In the genomic region with DNA sequence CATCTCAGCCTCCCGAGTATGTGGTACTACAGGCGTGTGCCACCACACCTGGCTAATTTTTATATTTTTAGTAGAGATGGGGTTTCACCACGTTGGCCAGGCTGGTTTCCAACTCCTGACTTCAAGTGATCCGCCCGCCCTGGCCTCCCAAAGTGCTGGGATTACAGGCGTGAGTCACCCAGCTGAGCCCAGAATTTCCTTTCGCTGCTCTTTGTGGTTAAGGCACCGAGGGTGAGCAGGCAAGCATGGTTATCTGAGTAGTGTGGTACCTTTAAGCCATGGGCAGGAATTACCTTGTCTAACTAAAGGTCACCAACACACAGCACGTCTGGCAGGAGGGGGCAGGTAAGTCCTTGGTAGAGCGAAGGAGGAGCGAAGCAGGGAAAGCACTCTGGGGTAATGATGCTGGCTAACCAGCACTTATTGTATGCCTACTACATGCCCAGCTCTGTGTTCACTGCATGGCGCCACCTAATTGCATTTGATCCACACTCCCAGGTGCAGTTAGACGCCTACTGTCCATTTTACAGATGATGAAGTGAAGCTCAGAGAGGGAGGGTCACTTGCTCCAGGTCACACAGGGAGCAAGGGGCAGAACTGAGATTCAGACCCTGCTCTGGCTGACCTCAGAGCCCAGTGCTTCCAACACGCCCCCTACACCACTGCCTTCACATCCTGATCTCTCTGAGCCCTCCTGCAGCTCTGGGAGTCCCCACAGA, we compare ENCODE assay signal across 10 cellular contexts. TPM values are rescaled to one million over a fixed set of nuclear protein-coding genes. Genes with fewer than 3 reads are reported as not detected.
DNase-seq lines count a peak whose midpoint lies in the region; ATAC-seq and TF ChIP-seq lines count a peak whose summit lies in the region.
"Had no signal": no experiment of that assay in that cellular context is flagged by ENCODE, and none has a peak within 500 bp of the region (broad histone marks: within the 10 kb centered on the region; RNA-seq: fewer than 3 reads in every experiment).

No MANE protein-coding gene starts in this region.

- H3K36me3 ChIP-seq in SJCRH30 (peaks cover 2% of the 10 kb centered on the region; the same call in 1 of the 2 replicates), ascending aorta (no peaks in the 10 kb centered on the region)

- H3K27me3 ChIP-seq in SJCRH30 (0 out of 2 replicates have a peak, but pooled peaks cover 2% of the 10 kb centered on the region), ascending aorta (no peaks in the 10 kb centered on the region)
- H3K27me3 ChIP-seq: body of pancreas had no signal

- DNase-seq in DMS53 (lab: John Stamatoyannopoulos, UW) (peak; percentile 3), DMS53 treated with DMSO at 0.1 percent for 48 hours (lab: John Stamatoyannopoulos, UW; ENCODE audit: unreplicated experiment) (no peak), SJCRH30 (peak; percentile 66 to 71), fibroblast of mammary gland (ENCODE audit: low read depth) (peak; percentile 93), WTC11 (ENCODE audit: low spot score) (no peak), ascending aorta (ENCODE audit: low spot score in 2 of 2) (no peak), NCI-H748 (lab: John Stamatoyannopoulos, UW; ENCODE audit: unreplicated experiment) (no peak)
- DNase-seq: body of pancreas, substantia nigra had no signal

- no peaks in the 10 kb centered on the region for H3K9me3 Mint-ChIP-seq in stimulated activated naive CD8-positive, alpha-beta T cell treated with anti-CD3 and anti-CD28 coated beads, Interleukin-15, Interleukin-2, amounts not matched to agents 100 ng/mL and 50 ng/mL, for 24 hours
- no peaks in the 10 kb centered on the region for H3K9me3 Mint-ChIP-seq in WTC11

- H3K27ac Mint-ChIP-seq in stimulated activated naive CD8-positive, alpha-beta T cell treated with anti-CD3 and anti-CD28 coated beads, Interleukin-15, Interleukin-2, amounts not matched to agents 100 ng/mL and 50 ng/mL, for 24 hours: peak overlapping the region; percentile 71
- no peak overlapping the region for H3K27ac Mint-ChIP-seq in WTC11

- H3K4me1 ChIP-seq in SJCRH30 (peaks cover 22% of the 10 kb centered on the region), ascending aorta (peaks cover 8 to 19% of the 10 kb centered on the region in 2 donors)

- CTCF ChIA-PET in WTC11 (lab: Charles Lee): no interaction called here

- H3K4me3 Mint-ChIP-seq in stimulated activated naive CD8-positive, alpha-beta T cell treated with anti-CD3 and anti-CD28 coated beads, Interleukin-15, Interleukin-2, amounts not matched to agents 100 ng/mL and 50 ng/mL, for 24 hours: no peak overlapping the region
- H3K4me3 Mint-ChIP-seq in WTC11: no peak overlapping the region

- no peak overlapping the region for H3K4me3 ChIP-seq in SJCRH30
- no peak overlapping the region for H3K4me3 ChIP-seq in fibroblast of mammary gland (ENCODE audit: control insufficient read depth, low read depth, low read length)
- H3K4me3 ChIP-seq in ascending aorta: no peak overlapping the region
- H3K4me3 ChIP-seq: body of pancreas had no signal

- no peaks in the 10 kb centered on the region for H3K9me3 ChIP-seq in SJCRH30 (replicated peaks)
- H3K9me3 ChIP-seq in ascending aorta: no peaks in the 10 kb centered on the region
- H3K9me3 ChIP-seq: body of pancreas had no signal

- POLR2A ChIA-PET in WTC11 (lab: Charles Lee): no interaction called here

- H3K4me1 Mint-ChIP-seq in stimulated activated naive CD8-positive, alpha-beta T cell treated with anti-CD3 and anti-CD28 coated beads, Interleukin-15, Interleukin-2, amounts not matched to agents 100 ng/mL and 50 ng/mL, for 24 hours (ENCODE audit: low read depth): peaks cover 50% of the 10 kb centered on the region
- peaks cover 10% of the 10 kb centered on the region for H3K4me1 Mint-ChIP-seq in WTC11

- TF ChIP-seq CTCF in fibroblast of mammary gland (conservative IDR thresholded peaks at IDR 0.05; ENCODE audit: control insufficient read depth, insufficient read depth, low read depth, low read length) (no peak), WTC11 (IDR thresholded peaks at IDR 0.05) (no peak), ascending aorta (IDR thresholded peaks at IDR 0.05) (no peak)

- no peaks in the 10 kb centered on the region for H3K36me3 Mint-ChIP-seq in stimulated activated naive CD8-positive, alpha-beta T cell treated with anti-CD3 and anti-CD28 coated beads, Interleukin-15, Interleukin-2, amounts not matched to agents 100 ng/mL and 50 ng/mL, for 24 hours (ENCODE audit: low read depth)
- no peaks in the 10 kb centered on the region; the same call in none of the 2 replicates for H3K36me3 Mint-ChIP-seq in WTC11

- ATAC-seq in WTC11: no peak
- ATAC-seq: body of pancreas had no signal

- intact Hi-C loops in ascending aorta (cut with DNase I): no loop called here

- H3K27me3 Mint-ChIP-seq in stimulated activated naive CD8-positive, alpha-beta T cell treated with anti-CD3 and anti-CD28 coated beads, Interleukin-15, Interleukin-2, amounts not matched to agents 100 ng/mL and 50 ng/mL, for 24 hours: peaks cover 3% of the 10 kb centered on the region
- H3K27me3 Mint-ChIP-seq in WTC11 (ENCODE audit: low read depth): peaks cover 66% of the 10 kb centered on the region

- H3K27ac ChIP-seq in SJCRH30 (no peak overlapping the region), ascending aorta (no peak overlapping the region)
- H3K27ac ChIP-seq: body of pancreas had no signal

TF ChIP-seq in WTC11, 78 proteins besides CTCF, POLR2A, EP300 and RAD21 (continues in another document):
- TF ChIP-seq, protein P1, sequence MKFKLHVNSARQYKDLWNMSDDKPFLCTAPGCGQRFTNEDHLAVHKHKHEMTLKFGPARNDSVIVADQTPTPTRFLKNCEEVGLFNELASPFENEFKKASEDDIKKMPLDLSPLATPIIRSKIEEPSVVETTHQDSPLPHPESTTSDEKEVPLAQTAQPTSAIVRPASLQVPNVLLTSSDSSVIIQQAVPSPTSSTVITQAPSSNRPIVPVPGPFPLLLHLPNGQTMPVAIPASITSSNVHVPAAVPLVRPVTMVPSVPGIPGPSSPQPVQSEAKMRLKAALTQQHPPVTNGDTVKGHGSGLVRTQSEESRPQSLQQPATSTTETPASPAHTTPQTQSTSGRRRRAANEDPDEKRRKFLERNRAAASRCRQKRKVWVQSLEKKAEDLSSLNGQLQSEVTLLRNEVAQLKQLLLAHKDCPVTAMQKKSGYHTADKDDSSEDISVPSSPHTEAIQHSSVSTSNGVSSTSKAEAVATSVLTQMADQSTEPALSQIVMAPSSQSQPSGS (CRISPR knock-in tag; IDR thresholded peaks at IDR 0.05; ENCODE audit: borderline replicate concordance, low read depth): no peak
- TF ChIP-seq, protein P2, sequence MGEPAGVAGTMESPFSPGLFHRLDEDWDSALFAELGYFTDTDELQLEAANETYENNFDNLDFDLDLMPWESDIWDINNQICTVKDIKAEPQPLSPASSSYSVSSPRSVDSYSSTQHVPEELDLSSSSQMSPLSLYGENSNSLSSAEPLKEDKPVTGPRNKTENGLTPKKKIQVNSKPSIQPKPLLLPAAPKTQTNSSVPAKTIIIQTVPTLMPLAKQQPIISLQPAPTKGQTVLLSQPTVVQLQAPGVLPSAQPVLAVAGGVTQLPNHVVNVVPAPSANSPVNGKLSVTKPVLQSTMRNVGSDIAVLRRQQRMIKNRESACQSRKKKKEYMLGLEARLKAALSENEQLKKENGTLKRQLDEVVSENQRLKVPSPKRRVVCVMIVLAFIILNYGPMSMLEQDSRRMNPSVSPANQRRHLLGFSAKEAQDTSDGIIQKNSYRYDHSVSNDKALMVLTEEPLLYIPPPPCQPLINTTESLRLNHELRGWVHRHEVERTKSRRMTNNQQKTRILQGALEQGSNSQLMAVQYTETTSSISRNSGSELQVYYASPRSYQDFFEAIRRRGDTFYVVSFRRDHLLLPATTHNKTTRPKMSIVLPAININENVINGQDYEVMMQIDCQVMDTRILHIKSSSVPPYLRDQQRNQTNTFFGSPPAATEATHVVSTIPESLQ (CRISPR knock-in tag; IDR thresholded peaks at IDR 0.05): no peak
- TF ChIP-seq SMAD4 (CRISPR knock-in tag; IDR thresholded peaks at IDR 0.05) (no peak), ZNF263 (CRISPR knock-in tag; IDR thresholded peaks at IDR 0.05; ENCODE audit: low read depth) (no peak), KAT7 (CRISPR knock-in tag; IDR thresholded peaks at IDR 0.05; ENCODE audit: borderline replicate concordance) (no peak), NFE2L1 (CRISPR knock-in tag; IDR thresholded peaks at IDR 0.05) (no peak), RORB (CRISPR knock-in tag; IDR thresholded peaks at IDR 0.05) (no peak), SP1 (CRISPR knock-in tag; conservative IDR thresholded peaks at IDR 0.05) (no peak), SMAD3 (CRISPR knock-in tag; IDR thresholded peaks at IDR 0.05; ENCODE audit: borderline replicate concordance) (no peak)
- TF ChIP-seq, protein P3, sequence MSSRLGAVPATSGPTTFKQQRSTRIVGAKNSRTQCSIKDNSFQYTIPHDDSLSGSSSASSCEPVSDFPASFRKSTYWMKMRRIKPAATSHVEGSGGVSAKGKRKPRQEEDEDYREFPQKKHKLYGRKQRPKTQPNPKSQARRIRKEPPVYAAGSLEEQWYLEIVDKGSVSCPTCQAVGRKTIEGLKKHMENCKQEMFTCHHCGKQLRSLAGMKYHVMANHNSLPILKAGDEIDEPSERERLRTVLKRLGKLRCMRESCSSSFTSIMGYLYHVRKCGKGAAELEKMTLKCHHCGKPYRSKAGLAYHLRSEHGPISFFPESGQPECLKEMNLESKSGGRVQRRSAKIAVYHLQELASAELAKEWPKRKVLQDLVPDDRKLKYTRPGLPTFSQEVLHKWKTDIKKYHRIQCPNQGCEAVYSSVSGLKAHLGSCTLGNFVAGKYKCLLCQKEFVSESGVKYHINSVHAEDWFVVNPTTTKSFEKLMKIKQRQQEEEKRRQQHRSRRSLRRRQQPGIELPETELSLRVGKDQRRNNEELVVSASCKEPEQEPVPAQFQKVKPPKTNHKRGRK (CRISPR knock-in tag; IDR thresholded peaks at IDR 0.05; ENCODE audit: borderline replicate concordance): no peak
- TF ChIP-seq, protein P4, sequence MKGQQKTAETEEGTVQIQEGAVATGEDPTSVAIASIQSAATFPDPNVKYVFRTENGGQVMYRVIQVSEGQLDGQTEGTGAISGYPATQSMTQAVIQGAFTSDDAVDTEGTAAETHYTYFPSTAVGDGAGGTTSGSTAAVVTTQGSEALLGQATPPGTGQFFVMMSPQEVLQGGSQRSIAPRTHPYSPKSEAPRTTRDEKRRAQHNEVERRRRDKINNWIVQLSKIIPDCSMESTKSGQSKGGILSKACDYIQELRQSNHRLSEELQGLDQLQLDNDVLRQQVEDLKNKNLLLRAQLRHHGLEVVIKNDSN (CRISPR knock-in tag; IDR thresholded peaks at IDR 0.05): no peak

RNA-seq across cellular contexts. Expression of gene TRIOBP, which starts 45.7 kb away (rescaled TPM):
- 16.8 and 17.0 TPM in 2 replicates for total RNA-seq in SJCRH30 (2014; rRNA removed; shearing (Covaris generic))
- total RNA-seq in WTC11 (2021): 54.0 to 58.9 TPM (median 56.8 TPM) in 3 replicates
- 253 TPM for total RNA-seq in ascending aorta

RNA-seq across cellular contexts. Expression of gene NOL12, which starts 56.4 kb away (rescaled TPM):
- total RNA-seq in SJCRH30 (2014; rRNA removed; shearing (Covaris generic)): 26.2 and 28.3 TPM in 2 replicates
- total RNA-seq in WTC11 (2021) (20.3 to 24.9 TPM (median 22.0 TPM) in 3 replicates), ascending aorta (4.0 TPM)

Comparison
In these comparisons a context has a peak if more than half of its experiments do, and no peak if none do; other contexts are left out.
1. DNase-seq: peak in DMS53 (single experiment), SJCRH30 (2 of 2) and fibroblast of mammary gland (single experiment); none in DMS53 treated with DMSO at 0.1 percent for 48 hours (single experiment), WTC11 (single experiment), ascending aorta (0 of 2) and NCI-H748 (single experiment).